ENCODE assay signal across 17 cellular contexts in genomic region chr5:154271936-154272514, GRCh38.
DNase-seq lines count a peak whose midpoint lies in the region; ATAC-seq and TF ChIP-seq lines count a peak whose summit lies in the region.
"Had no signal": no experiment of that assay in that cellular context is flagged by ENCODE, and none has a peak within 500 bp of the region (broad histone marks: within the 10 kb centered on the region; RNA-seq: fewer than 3 reads in every experiment).

No MANE protein-coding gene starts in this region.

- TF ChIP-seq POLR2A in esophagus squamous epithelium (IDR thresholded peaks at IDR 0.05): no peak

- CTCF ChIA-PET in CD4-positive, alpha-beta memory T cell (lab: Charles Lee; ENCODE audit: partially characterized antibody): no interaction called here

- POLR2A ChIA-PET in CD4-positive, alpha-beta memory T cell (lab: Charles Lee; ENCODE audit: partially characterized antibody): interaction anchor here (1.1 to 1.6 kb wide), 2 partner anchors 34 to 82 kb away, joined by 3 to 6 read pairs; partner anchors contain the start of gene GALNT10

- no peaks in the 10 kb centered on the region for H3K27me3 ChIP-seq in BLaER1 treated with 17β-estradiol and CSF1 and Interleukin-3, amounts not matched to agents 10 nM and 100 nM
- H3K27me3 ChIP-seq in CD4-positive, alpha-beta memory T cell (ENCODE audit: insufficient read depth, low read length): no peaks in the 10 kb centered on the region
- H3K27me3 ChIP-seq in neural progenitor cell (no peaks in the 10 kb centered on the region), smooth muscle cell (ENCODE audit: low read depth) (no peaks in the 10 kb centered on the region), esophagus squamous epithelium (no peaks in the 10 kb centered on the region)
- H3K27me3 ChIP-seq: spleen had no signal

- no peaks in the 10 kb centered on the region for H3K36me3 ChIP-seq in BLaER1 treated with 17β-estradiol and CSF1 and Interleukin-3, amounts not matched to agents 10 nM and 100 nM
- no peaks in the 10 kb centered on the region for H3K36me3 ChIP-seq in CD4-positive, alpha-beta memory T cell (ENCODE audit: insufficient read depth, low read length)
- no peaks in the 10 kb centered on the region for H3K36me3 ChIP-seq in neural progenitor cell
- H3K36me3 ChIP-seq in smooth muscle cell (ENCODE audit: low read depth): no peaks in the 10 kb centered on the region
- H3K36me3 ChIP-seq in esophagus squamous epithelium: no peaks in the 10 kb centered on the region

- H3K27ac Mint-ChIP-seq in CD4-positive, alpha-beta memory T cell: peak overlapping the region in 6 of 7 donors; percentile 27 to 92 (median 77)
- H3K27ac Mint-ChIP-seq in T-helper 17 cell (peak overlapping the region; percentile 92), neural progenitor cell (no peak overlapping the region)
- H3K27ac Mint-ChIP-seq: activated naive CD8-positive, alpha-beta T cell treated with anti-CD3 and anti-CD28 coated beads for 36 hours had no signal

- 92% methylated on average over 6 of the region's 6 CpGs for WGBS in smooth muscle cell (ENCODE audit: low lambda C conversion rate)
- WGBS in esophagus squamous epithelium, 2 donors: 89% methylated on average over 3 to 6 of the region's 6 CpGs

- H3K4me3 ChIP-seq in BLaER1 treated with 17β-estradiol and CSF1 and Interleukin-3, amounts not matched to agents 10 nM and 100 nM: no peak overlapping the region
- no peak overlapping the region for H3K4me3 ChIP-seq in CD4-positive, alpha-beta memory T cell (ENCODE audit: low read length in 2 of 2)
- H3K4me3 ChIP-seq in neural progenitor cell: no peak overlapping the region
- no peak overlapping the region for H3K4me3 ChIP-seq in smooth muscle cell
- H3K4me3 ChIP-seq in esophagus squamous epithelium: no peak overlapping the region
- H3K4me3 ChIP-seq: PC-9, spleen had no signal

- ATAC-seq in T-helper 17 cell: no peak

- H3K9me3 ChIP-seq in BLaER1 treated with 17β-estradiol and CSF1 and Interleukin-3, amounts not matched to agents 10 nM and 100 nM (replicated peaks in 1 of 11): no peaks in the 10 kb centered on the region
- no peaks in the 10 kb centered on the region for H3K9me3 ChIP-seq in CD4-positive, alpha-beta memory T cell (ENCODE audit: control insufficient read depth in 1 of 2, low read length in 2 of 2)
- H3K9me3 ChIP-seq in T-helper 17 cell (ENCODE audit: control insufficient read depth, low read length, poor library complexity, severe bottlenecking): no peaks in the 10 kb centered on the region
- no peaks in the 10 kb centered on the region for H3K9me3 ChIP-seq in neural progenitor cell (ENCODE audit: low read depth)
- no peaks in the 10 kb centered on the region for H3K9me3 ChIP-seq in smooth muscle cell (replicated peaks; ENCODE audit: low read depth)
- H3K9me3 ChIP-seq in esophagus squamous epithelium: no peaks in the 10 kb centered on the region
- H3K9me3 ChIP-seq: SK-N-SH, spleen had no signal

- peaks cover 0 to 3% (median 0%) of the 10 kb centered on the region in 8 donors for H3K9me3 Mint-ChIP-seq in CD4-positive, alpha-beta memory T cell
- no peaks in the 10 kb centered on the region for H3K9me3 Mint-ChIP-seq in neural progenitor cell
- H3K9me3 Mint-ChIP-seq: activated naive CD8-positive, alpha-beta T cell treated with anti-CD3 and anti-CD28 coated beads for 36 hours had no signal

- peak overlapping the region in 3 of 8 donors; percentile 31 to 80 (median 76) for H3K4me3 Mint-ChIP-seq in CD4-positive, alpha-beta memory T cell
- H3K4me3 Mint-ChIP-seq in T-helper 17 cell (no peak overlapping the region), neural progenitor cell (peak overlapping the region; percentile 6)
- H3K4me3 Mint-ChIP-seq: activated naive CD8-positive, alpha-beta T cell treated with anti-CD3 and anti-CD28 coated beads for 36 hours had no signal

- intact Hi-C loops in CD4-positive, alpha-beta memory T cell (cut with micrococcal nuclease): no loop called here
- intact Hi-C loops in esophagus squamous epithelium (cut with DNase I): no loop called here

- H3F3A ChIP-seq in neural progenitor cell (ENCODE audit: low read depth) (no peaks in the 10 kb centered on the region), smooth muscle cell (ENCODE audit: low read depth) (peaks cover 7% of the 10 kb centered on the region)

- peaks cover 22 to 45% (median 38%) of the 10 kb centered on the region in 4 donors for H3K4me1 Mint-ChIP-seq in CD4-positive, alpha-beta memory T cell
- H3K4me1 Mint-ChIP-seq in T-helper 17 cell (peaks cover 31% of the 10 kb centered on the region), neural progenitor cell (peaks cover 39% of the 10 kb centered on the region)

- H3K9ac ChIP-seq in BLaER1 treated with 17β-estradiol and CSF1 and Interleukin-3, amounts not matched to agents 10 nM and 100 nM: no peak overlapping the region
- H3K9ac ChIP-seq in neural progenitor cell (no peak overlapping the region), smooth muscle cell (ENCODE audit: low read depth) (no peak overlapping the region)
- H3K9ac ChIP-seq: SK-N-SH had no signal

- peaks cover 21 to 33% (median 23%) of the 10 kb centered on the region in 10 experiments for H3K4me1 ChIP-seq in BLaER1 treated with 17β-estradiol and CSF1 and Interleukin-3, amounts not matched to agents 10 nM and 100 nM
- H3K4me1 ChIP-seq in CD4-positive, alpha-beta memory T cell (ENCODE audit: insufficient read depth, low read length): peaks cover 30% of the 10 kb centered on the region
- H3K4me1 ChIP-seq in neural progenitor cell (peaks cover 9% of the 10 kb centered on the region), smooth muscle cell (ENCODE audit: low read depth) (peaks cover 12% of the 10 kb centered on the region), esophagus squamous epithelium (peaks cover 0 to 38% (median 17%) of the 10 kb centered on the region in 3 donors)

- TF ChIP-seq CTCF in neural progenitor cell (IDR thresholded peaks at IDR 0.05) (no peak), smooth muscle cell (IDR thresholded peaks at IDR 0.05; ENCODE audit: borderline replicate concordance, insufficient read depth, poor library complexity, severe bottlenecking) (no peak), esophagus squamous epithelium (IDR thresholded peaks at IDR 0.05) (no peak)

- H3K79me2 ChIP-seq in neural progenitor cell (ENCODE audit: low read depth): no peaks in the 10 kb centered on the region
- H3K79me2 ChIP-seq in smooth muscle cell (ENCODE audit: low read depth): no peaks in the 10 kb centered on the region

- no peaks in the 10 kb centered on the region for H3K27me3 Mint-ChIP-seq in CD4-positive, alpha-beta memory T cell
- H3K27me3 Mint-ChIP-seq in T-helper 17 cell: no peaks in the 10 kb centered on the region
- H3K27me3 Mint-ChIP-seq in neural progenitor cell (ENCODE audit: insufficient read depth, low read depth): peaks cover 6% of the 10 kb centered on the region
- H3K27me3 Mint-ChIP-seq: activated naive CD8-positive, alpha-beta T cell treated with anti-CD3 and anti-CD28 coated beads for 36 hours; CD4-positive, CD25-positive, alpha-beta regulatory T cell had no signal

- H2AFZ ChIP-seq in neural progenitor cell (replicated peaks): no peak overlapping the region
- H2AFZ ChIP-seq in smooth muscle cell (ENCODE audit: low read depth): no peak overlapping the region
- H2AFZ ChIP-seq: PC-9 had no signal

- DNase-seq in CD4-positive, alpha-beta memory T cell: no peak
- DNase-seq in T-helper 17 cell: no peak
- no peak for DNase-seq in neural progenitor cell (ENCODE audit: low spot score)
- no peak for DNase-seq in smooth muscle cell (lab: John Stamatoyannopoulos, UW; ENCODE audit: unreplicated experiment)
- DNase-seq in GM03348 (ENCODE audit: low spot score): no peak
- DNase-seq in esophagus squamous epithelium (lab: John Stamatoyannopoulos, UW): no peak
- DNase-seq in amniotic stem cell (lab: John Stamatoyannopoulos, UW): no peak
- DNase-seq: activated CD8-positive, alpha-beta memory T cell treated with anti-CD3 and anti-CD28 coated beads, Interleukin-2, amount 50 U/mL, for 48 hours; activated naive CD8-positive, alpha-beta T cell treated with anti-CD3 and anti-CD28 coated beads for 36 hours; CD4-positive, CD25-positive, alpha-beta regulatory T cell; HCEC 1CT; IMR-90; mesenchymal stem cell; PC-9; SK-N-SH; spleen had no signal

- H3K27ac ChIP-seq in BLaER1 treated with 17β-estradiol and CSF1 and Interleukin-3, amounts not matched to agents 10 nM and 100 nM: no peak overlapping the region
- no peak overlapping the region for H3K27ac ChIP-seq in CD4-positive, alpha-beta memory T cell (ENCODE audit: low read depth, low read length)
- H3K27ac ChIP-seq in neural progenitor cell (no peak overlapping the region), smooth muscle cell (ENCODE audit: low read depth) (no peak overlapping the region), esophagus squamous epithelium (peak overlapping the region in 2 of 4 donors; percentile 60 to 65)
- H3K27ac ChIP-seq: PC-9 had no signal

- peak overlapping the region; percentile 0 to 88 (median 36); a peak in 14 of 22 replicates for H3K4me2 ChIP-seq in BLaER1 treated with 17β-estradiol and CSF1 and Interleukin-3, amounts not matched to agents 10 nM and 100 nM
- no peak overlapping the region for H3K4me2 ChIP-seq in neural progenitor cell
- no peak overlapping the region for H3K4me2 ChIP-seq in smooth muscle cell
- H3K4me2 ChIP-seq: PC-9, SK-N-SH had no signal

- peaks cover 3 to 17% of the 10 kb centered on the region in 2 donors for H3K36me3 Mint-ChIP-seq in CD4-positive, alpha-beta memory T cell
- H3K36me3 Mint-ChIP-seq in T-helper 17 cell (ENCODE audit: low read depth) (no peaks in the 10 kb centered on the region), neural progenitor cell (peaks cover 2% of the 10 kb centered on the region)

- peaks cover 0 to 4% (median 0%) of the 10 kb centered on the region in 11 experiments; a peak in 1 of 22 replicates for H4K20me1 ChIP-seq in BLaER1 treated with 17β-estradiol and CSF1 and Interleukin-3, amounts not matched to agents 10 nM and 100 nM
- no peaks in the 10 kb centered on the region for H4K20me1 ChIP-seq in neural progenitor cell (ENCODE audit: low read depth)
- H4K20me1 ChIP-seq in smooth muscle cell (ENCODE audit: low read depth): no peaks in the 10 kb centered on the region

Comparison
In these comparisons a context has a peak if more than half of its experiments do, and no peak if none do; other contexts are left out.
1. H3K4me2 ChIP-seq: peak in BLaER1 treated with 17β-estradiol and CSF1 and Interleukin-3, amounts not matched to agents 10 nM and 100 nM (11 of 11); none in neural progenitor cell (single experiment) and smooth muscle cell (single experiment).